Comparison of ENCODE assay signal across 8 cellular contexts in the genomic region with DNA sequence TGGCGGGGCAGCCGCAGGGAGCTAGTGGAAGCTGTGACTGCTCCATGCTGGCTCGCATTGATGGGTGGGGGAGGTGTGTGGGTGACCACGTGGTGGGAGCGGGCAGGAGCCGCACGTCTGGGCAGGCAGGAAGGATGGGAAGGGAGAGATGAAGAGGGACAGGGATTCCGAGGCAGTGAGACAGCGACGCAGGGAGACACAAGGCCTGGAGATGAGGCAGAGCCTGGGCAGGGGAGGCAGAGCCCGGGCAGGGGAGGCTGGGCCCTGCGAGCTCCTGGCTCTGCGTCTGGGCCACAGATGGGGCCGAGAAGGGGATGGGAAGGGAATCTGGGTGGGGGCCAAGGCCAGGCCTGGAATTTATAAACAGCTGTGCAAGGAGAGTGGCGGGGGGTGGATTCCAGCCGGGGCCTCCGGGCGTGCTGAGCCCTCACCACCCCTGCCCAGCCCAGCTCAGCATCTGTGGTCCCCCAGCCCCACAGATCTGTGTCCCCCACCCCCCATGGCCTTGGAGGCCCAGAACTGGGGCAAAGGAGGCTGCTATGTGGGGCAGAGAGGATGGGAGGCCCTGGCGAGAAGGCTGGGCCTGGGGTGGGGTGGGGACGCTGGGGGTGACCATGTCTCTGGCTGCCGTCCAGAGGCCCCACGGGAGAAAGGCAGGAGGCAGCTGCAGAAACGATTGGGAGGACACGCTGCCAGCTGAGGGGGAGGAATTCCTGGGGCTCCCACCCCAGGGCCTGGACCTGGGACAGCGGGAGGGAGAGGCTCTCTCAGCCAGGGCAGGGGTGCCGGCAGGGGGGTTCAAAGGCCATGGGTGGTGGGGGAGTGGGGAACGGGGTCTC.
DNase-seq lines count a peak whose midpoint lies in the region; ATAC-seq, FAIRE-seq and TF ChIP-seq lines count a peak whose summit lies in the region.

No MANE protein-coding gene starts in this region.

- H3K27me3 ChIP-seq in BLaER1: no peaks in the 10 kb centered on the region

- H3K9me3 ChIP-seq in BLaER1: peaks cover 5% of the 10 kb centered on the region; the same call in 1 of the 2 replicates

- H3K36me3 ChIP-seq in BLaER1: no peaks in the 10 kb centered on the region

- peak; percentile 52 for DNase-seq in RCC 7860 (ENCODE audit: low spot score)
- peak; percentile 96 for DNase-seq in fibroblast of pulmonary artery (ENCODE audit: low read depth)
- peak; percentile 76 for DNase-seq in non-pigmented ciliary epithelial cell (ENCODE audit: low read depth)
- DNase-seq in NCI-H2081 (lab: John Stamatoyannopoulos, UW): no peak

- no peak overlapping the region for H3K4me3 ChIP-seq in BLaER1
- peak overlapping the region; percentile 34 for H3K4me3 ChIP-seq in fibroblast of pulmonary artery (replicated peaks; ENCODE audit: low read depth, low read length)

- no peak for FAIRE-seq in RCC 7860 (lab: Jason Lieb, UNC)

- no peak overlapping the region for H3K9ac ChIP-seq in BLaER1

- H3K4me1 ChIP-seq in BLaER1: peaks cover 4% of the 10 kb centered on the region; the same call in 1 of the 2 replicates

- no peaks in the 10 kb centered on the region for H4K20me1 ChIP-seq in BLaER1

- no peak for TF ChIP-seq CTCF in fibroblast of pulmonary artery (IDR thresholded peaks at IDR 0.05; ENCODE audit: low read length, missing control alignments)

- H3K4me2 ChIP-seq in BLaER1: peak overlapping the region; percentile 14; the same call in 1 of the 2 replicates

- ATAC-seq in HG03175 (IDR thresholded peaks at IDR 0.05; ENCODE audit: unreplicated experiment): no peak
- ATAC-seq in HG03025 (IDR thresholded peaks at IDR 0.05; ENCODE audit: low FRiP score, unreplicated experiment): no peak
- ATAC-seq in HG03520 (IDR thresholded peaks at IDR 0.05; ENCODE audit: unreplicated experiment): no peak

- H3K27ac ChIP-seq in BLaER1: no peak overlapping the region

Comparison
In these comparisons a context has a peak if more than half of its experiments do, and no peak if none do; other contexts are left out.
1. DNase-seq: peak in RCC 7860 (single experiment), fibroblast of pulmonary artery (single experiment) and non-pigmented ciliary epithelial cell (single experiment); none in NCI-H2081 (0 of 2).